In genomic region chr1:207866471-207867135, GRCh38 we compare ENCODE assay signal across 8 cellular contexts. TPM values are rescaled to one million over a fixed set of nuclear protein-coding genes. Genes with fewer than 3 reads are reported as not detected.
DNase-seq lines count a peak whose midpoint lies in the region; ATAC-seq and TF ChIP-seq lines count a peak whose summit lies in the region.

No MANE protein-coding gene starts in this region.

- no peak for TF ChIP-seq CTCF in upper lobe of right lung (IDR thresholded peaks at IDR 0.05)

- H3K27me3 ChIP-seq in upper lobe of right lung, result no peaks in the 10 kb centered on the region

- peak overlapping the region; percentile 86 for H3K4me3 ChIP-seq in upper lobe of right lung

- no peaks in the 10 kb centered on the region for H3K9me3 ChIP-seq in upper lobe of right lung

- H3K27ac ChIP-seq in upper lobe of right lung, result peak overlapping the region; percentile 96

- peak in 5 of 6 experiments; percentile 9 to 49 (median 28) for DNase-seq in stimulated activated naive CD4-positive, alpha-beta T cell (lab: John Stamatoyannopoulos, UW)
- no peak for DNase-seq in stimulated activated naive CD4-positive, alpha-beta T cell treated with Interleukin-2 at 50 U/mL for 16 hours (lab: John Stamatoyannopoulos, UW)
- DNase-seq in cerebellum (ENCODE audit: low spot score) (peak; percentile 88), midbrain (lab: John Stamatoyannopoulos, UW) (peak; percentile 38), upper lobe of right lung (no peak), NCI-H1930 (lab: John Stamatoyannopoulos, UW) (no peak)

- ATAC-seq in upper lobe of right lung, result peak; percentile 42
- ATAC-seq in GM19324 (IDR thresholded peaks at IDR 0.05; ENCODE audit: low FRiP score, unreplicated experiment), result no peak
- no peak for ATAC-seq in activated CD4-positive, CD25-positive, alpha-beta regulatory T cell treated with anti-CD3 and anti-CD28 coated beads, Interleukin-2, amount 50 U/mL, for 24 hours

- H3K4me1 ChIP-seq in upper lobe of right lung, result peaks cover 72% of the 10 kb centered on the region

- intact Hi-C loops in upper lobe of right lung (cut with DNase I), result loop anchor here (5.0 kb wide), 1 partner anchor 34 kb away; no protein-coding TSS in a partner anchor

- H3K36me3 ChIP-seq in upper lobe of right lung, result peaks cover 14% of the 10 kb centered on the region

RNA-seq across cellular contexts. Expression of gene CD34, which starts 44.3 kb away (rescaled TPM):
- total RNA-seq in cerebellum (2.8 TPM), upper lobe of right lung (50.7 TPM)

Comparison
In these comparisons a context has a peak if more than half of its experiments do, and no peak if none do; other contexts are left out.
1. DNase-seq: peak in stimulated activated naive CD4-positive, alpha-beta T cell (5 of 6), cerebellum (single experiment) and midbrain (single experiment); none in stimulated activated naive CD4-positive, alpha-beta T cell treated with Interleukin-2 at 50 U/mL for 16 hours (single experiment), upper lobe of right lung (single experiment) and NCI-H1930 (0 of 2).
2. RNA of gene CD34, which starts 44.3 kb away (total RNA-seq): 50.7 TPM in upper lobe of right lung (single experiment); 2.8 TPM in cerebellum (single experiment); every median in the first group is over 10 times any median in the second.